In the genomic region with DNA sequence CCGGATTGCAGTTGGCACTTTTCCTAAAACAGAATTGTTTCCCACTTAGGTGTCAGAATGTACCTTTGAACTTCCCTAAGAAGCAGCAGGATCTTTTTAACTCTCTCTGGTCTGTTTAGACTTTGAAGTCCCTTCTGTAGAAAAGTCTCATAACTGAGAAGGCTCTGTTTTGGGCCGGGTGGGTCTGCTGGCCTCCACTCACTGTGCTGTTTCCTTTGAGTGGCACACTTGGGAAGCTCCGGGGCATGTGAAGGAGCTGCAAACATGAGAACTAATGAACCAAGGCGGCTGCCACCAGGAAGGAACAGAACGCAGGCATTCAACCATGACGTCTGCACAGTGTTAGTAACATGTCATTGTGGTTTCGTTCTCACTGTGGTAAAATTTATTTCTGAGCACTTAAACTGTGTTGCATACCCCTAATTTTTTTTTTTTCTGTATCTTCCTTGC, we compare ENCODE assay signal across 8 cellular contexts. TPM values are rescaled to one million over a fixed set of nuclear protein-coding genes. Genes with fewer than 3 reads are reported as not detected.
DNase-seq lines count a peak whose midpoint lies in the region; ATAC-seq and TF ChIP-seq lines count a peak whose summit lies in the region.

No MANE protein-coding gene starts in this region.

- peak overlapping the region; percentile 87 to 97 for H3K4me3 Mint-ChIP-seq in activated T-cell treated with anti-CD3 and anti-CD28 coated beads, Interleukin-2, amount 50 U/mL, for 72 hours

- peaks cover 2 to 32% (median 16%) of the 10 kb centered on the region in 4 donors for H3K4me1 ChIP-seq in transverse colon

- H3K9me3 Mint-ChIP-seq in activated T-cell treated with anti-CD3 and anti-CD28 coated beads, Interleukin-2, amount 50 U/mL, for 72 hours: no peaks in the 10 kb centered on the region

- WGBS in transverse colon (ENCODE audit: low coverage in 1 of 2), 2 donors: 0 to 17% methylated on average over 1 to 7 of the region's 7 CpGs

- intact Hi-C loops in transverse colon (cut with DNase I; ENCODE audit: low total_unique reads) (no loop called here), posterior cingulate gyrus (cut with DNase I) (no loop called here)

- H3K9me3 ChIP-seq in transverse colon: no peaks in the 10 kb centered on the region

- H3K27ac Mint-ChIP-seq in activated T-cell treated with anti-CD3 and anti-CD28 coated beads, Interleukin-2, amount 50 U/mL, for 72 hours: peak overlapping the region; percentile 99

- no peak for TF ChIP-seq EP300 in transverse colon (IDR thresholded peaks at IDR 0.05; ENCODE audit: low read depth)

- peak; percentile 19 for TF ChIP-seq POLR2A in transverse colon (IDR thresholded peaks at IDR 0.05)

- peaks cover 12 to 42% of the 10 kb centered on the region in 2 donors for H3K36me3 Mint-ChIP-seq in activated T-cell treated with anti-CD3 and anti-CD28 coated beads, Interleukin-2, amount 50 U/mL, for 72 hours (ENCODE audit: insufficient read depth in 2 of 2)

- no peak overlapping the region for H3K4me3 ChIP-seq in transverse colon

- H3K27me3 Mint-ChIP-seq in activated T-cell treated with anti-CD3 and anti-CD28 coated beads, Interleukin-2, amount 50 U/mL, for 72 hours (ENCODE audit: low read depth): no peaks in the 10 kb centered on the region

- no peaks in the 10 kb centered on the region for H3K36me3 ChIP-seq in transverse colon

- H3K27ac ChIP-seq in transverse colon: peak overlapping the region; percentile 57 to 77 (median 68)

- TF ChIP-seq CTCF in transverse colon (IDR thresholded peaks at IDR 0.05): no peak

- ATAC-seq in GM21526 (IDR thresholded peaks at IDR 0.05; ENCODE audit: low FRiP score, unreplicated experiment) (peak; percentile 45), HG03565 (IDR thresholded peaks at IDR 0.05; ENCODE audit: unreplicated experiment) (no peak)
- ATAC-seq in activated T-cell treated with anti-CD3 and anti-CD28 coated beads, Interleukin-2, amount 50 U/mL, for 72 hours (replicated peaks in 1 of 2): peak; percentile 47 to 56

- DNase-seq in ACHN (peak; percentile 50), NCI-H524 treated with DMSO at 0.1 percent for 48 hours (lab: John Stamatoyannopoulos, UW) (peak; percentile 37), mucosa of gallbladder (ENCODE audit: low spot score) (peak; percentile 48), transverse colon (peak; percentile 75), posterior cingulate gyrus (no peak)
- peak; percentile 70 to 75 for DNase-seq in activated T-cell treated with anti-CD3 and anti-CD28 coated beads, Interleukin-2, amount 50 U/mL, for 72 hours

- peaks cover 85% of the 10 kb centered on the region for H3K4me1 Mint-ChIP-seq in activated T-cell treated with anti-CD3 and anti-CD28 coated beads, Interleukin-2, amount 50 U/mL, for 72 hours (ENCODE audit: low read depth)

- in situ Hi-C loops in ACHN (cut with HindIII; ENCODE audit: low pct_ligation_motif_present, low pct_unique_long_range_greater_than_20kb, low sequenced_read_pairs) (no loop called here), transverse colon (cut with MboI; ENCODE audit: low pct_ligation_motif_present in 1 of 4, low pct_unique_long_range_greater_than_20kb in 1 of 4, low sequenced_read_pairs in 3 of 4) (no loop called here)

- no peaks in the 10 kb centered on the region for H3K27me3 ChIP-seq in transverse colon

RNA-seq across cellular contexts. Expression of a gene that starts 19.5 kb away (rescaled TPM):
- 1 to 10 TPM in 1 of 2 donors, under 1 TPM in 1; 0.76 to 1.3 TPM for total RNA-seq in activated T-cell treated with anti-CD3 and anti-CD28 coated beads, Interleukin-2, amount 50 U/mL, for 72 hours
- total RNA-seq in mucosa of gallbladder: 27.2 TPM
- 1 to 10 TPM in 2 of 4 donors, under 1 TPM in 1, not detected in 1; 0.37 to 2.2 (median 1.4) TPM for total RNA-seq in transverse colon

RNA-seq across cellular contexts. Expression of a gene that starts 33.8 kb away (rescaled TPM):
- total RNA-seq in activated T-cell treated with anti-CD3 and anti-CD28 coated beads, Interleukin-2, amount 50 U/mL, for 72 hours: 100 to 1,000 TPM; 103 to 151 TPM
- 19.1 TPM for total RNA-seq in mucosa of gallbladder
- total RNA-seq in transverse colon: 10 to 100 TPM in 2 of 4 donors, 1 to 10 TPM in 2; 6.4 to 17.5 (median 11.3) TPM

Comparison
In these comparisons a context has a peak if more than half of its experiments do, and no peak if none do; other contexts are left out.
1. DNase-seq: peak in ACHN (single experiment), NCI-H524 treated with DMSO at 0.1 percent for 48 hours (single experiment), activated T-cell treated with anti-CD3 and anti-CD28 coated beads, Interleukin-2, amount 50 U/mL, for 72 hours (2 of 2), mucosa of gallbladder (single experiment) and transverse colon (single experiment); none in posterior cingulate gyrus (0 of 10).